Comparison of ENCODE assay signal across 8 cellular contexts in the genomic region with DNA sequence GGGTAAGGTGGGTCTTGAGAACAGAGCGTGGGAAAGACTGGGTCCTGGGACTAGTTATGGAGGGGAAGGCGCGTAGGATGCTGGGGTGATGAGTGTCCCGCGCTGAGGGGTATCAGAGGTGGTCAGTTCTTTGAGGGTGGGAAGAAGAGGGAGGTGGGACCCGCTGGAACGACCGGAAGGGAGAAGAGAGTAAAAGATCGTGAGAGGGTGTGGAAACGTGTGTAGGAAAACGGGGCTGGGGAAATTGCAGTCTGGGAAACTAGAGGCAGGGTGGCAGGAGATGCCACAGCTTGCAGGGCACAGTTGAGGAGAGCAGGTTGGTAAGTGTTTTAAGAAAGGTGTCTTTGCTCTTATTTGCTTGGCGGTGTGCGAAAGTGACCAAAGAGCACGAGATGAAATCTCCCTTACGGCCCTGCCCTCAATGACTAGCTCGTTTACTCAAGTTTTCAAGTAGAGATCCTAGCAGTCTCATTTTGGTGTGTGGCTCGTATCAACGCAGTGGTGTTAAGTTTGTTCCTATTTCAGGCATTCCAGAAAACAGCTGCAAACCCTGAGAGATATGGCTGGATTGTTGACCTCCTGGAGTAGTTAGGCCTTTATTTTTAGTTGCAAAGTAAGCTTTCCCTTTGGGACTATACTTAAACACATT. TPM values are rescaled to one million over a fixed set of nuclear protein-coding genes. Genes with fewer than 3 reads are reported as not detected.
DNase-seq lines count a peak whose midpoint lies in the region; ATAC-seq, FAIRE-seq and TF ChIP-seq lines count a peak whose summit lies in the region.

No MANE protein-coding gene starts in this region.

- no peak overlapping the region for H2BK5ac ChIP-seq in H9 (ENCODE audit: insufficient read length, low read length)

- peaks cover 43% of the 10 kb centered on the region for H3K36me3 Mint-ChIP-seq in CD4-positive, alpha-beta T cell (ENCODE audit: low read depth)
- H3K36me3 Mint-ChIP-seq in H9 (ENCODE audit: insufficient read depth in 1 of 3, low read depth in 3 of 3) = peaks cover 10 to 28% (median 23%) of the 10 kb centered on the region in 3 experiments

- H3K4me2 ChIP-seq in H9 (ENCODE audit: insufficient read depth, insufficient read length, low read length) (peak overlapping the region; percentile 79), endothelial cell of umbilical vein (ENCODE audit: insufficient read depth, low read length) (peak overlapping the region; percentile 95)

- H3K23ac ChIP-seq in H9 (ENCODE audit: insufficient read length, low read depth, low read length) = no peak overlapping the region

- H3K4me3 Mint-ChIP-seq in CD4-positive, alpha-beta T cell = peak overlapping the region; percentile 94
- H3K4me3 Mint-ChIP-seq in H9 = peak overlapping the region; percentile 99 to 100

- H4K8ac ChIP-seq in H9 (replicated peaks; ENCODE audit: insufficient read length, low read depth, low read length) = no peak overlapping the region

- peak; percentile 75 for TF ChIP-seq POLR2A in endothelial cell of umbilical vein (IDR thresholded peaks at IDR 0.05; ENCODE audit: low read depth, low read length)

- H3K9ac ChIP-seq in H9 (ENCODE audit: extremely low read depth, insufficient read length, low read length) = peak overlapping the region; percentile 79
- H3K9ac ChIP-seq in endothelial cell of umbilical vein (replicated peaks; ENCODE audit: extremely low read depth, insufficient read depth, low read length) = peak overlapping the region; percentile 74

- FAIRE-seq in endothelial cell of umbilical vein (lab: Jason Lieb, UNC) = no peak

- DNase-seq in CD4-positive, alpha-beta T cell = no peak
- DNase-seq in H9 (no peak), SJSA1 (ENCODE audit: low read depth in 1 of 2, low spot score in 2 of 2) (peak; percentile 26 to 45), endothelial cell of umbilical vein (ENCODE audit: low read depth, low spot score) (no peak), myocyte (ENCODE audit: low read depth) (peak; percentile 71), NCI-H345 treated with DMSO at 0.1 percent for 48 hours (lab: John Stamatoyannopoulos, UW; ENCODE audit: unreplicated experiment) (no peak), GM19240 (ENCODE audit: insufficient read length, low spot score) (no peak), GM19238 (ENCODE audit: insufficient read length, low spot score) (no peak)

- no peak overlapping the region for H4K91ac ChIP-seq in H9 (ENCODE audit: insufficient read length, low read depth, low read length)

- no CpG with 5 or more reads among the region's 18 CpGs for WGBS in H9 (ENCODE audit: extremely low coverage, insufficient read length, low lambda C conversion rate)

- BruUV-seq in endothelial cell of umbilical vein (replicated peaks; lab: Mats Ljungman, UMichigan) = TSS peak; percentile 48

- H2BK12ac ChIP-seq in H9 (ENCODE audit: insufficient read length, low read depth, low read length) = no peak overlapping the region

- intact Hi-C loops in CD4-positive, alpha-beta T cell (cut with DNase I, micrococcal nuclease) = loop anchor here (2.0 to 10.0 kb wide), 7 partner anchors 32 to 676 kb away; a partner anchor contains a TSS
- intact Hi-C loops in endothelial cell of umbilical vein (cut with micrococcal nuclease) = loop anchor here (2.0 to 10.0 kb wide), 4 partner anchors 78 to 698 kb away; a partner anchor contains a TSS

- H3K4me3 ChIP-seq in SJSA1 = peak overlapping the region; percentile 53
- H3K4me3 ChIP-seq in endothelial cell of umbilical vein (replicated peaks in 1 of 3; ENCODE audit: insufficient read depth in 1 of 3, low read depth in 1 of 3, low read length in 3 of 3) = peak overlapping the region; percentile 63 to 96 (median 77)

- H2BK120ac ChIP-seq in H9 (ENCODE audit: low read depth, low read length, poor library complexity, severe bottlenecking) = no peak overlapping the region

- no peak overlapping the region for H2AK5ac ChIP-seq in H9 (ENCODE audit: insufficient read length, low read length)

- H3K4me1 ChIP-seq in H9 (ENCODE audit: insufficient read depth, low read length) (no peaks in the 10 kb centered on the region), SJSA1 (replicated peaks) (peaks cover 8% of the 10 kb centered on the region; the same call in 1 of the 2 replicates), endothelial cell of umbilical vein (ENCODE audit: control insufficient read depth, extremely low read depth, insufficient read depth, low read length) (peaks cover 16% of the 10 kb centered on the region)

- no peak overlapping the region for H2BK20ac ChIP-seq in H9 (ENCODE audit: low read depth, low read length, poor library complexity, severe bottlenecking)

- H3K79me1 ChIP-seq in H9 (ENCODE audit: insufficient read depth, low read depth, low read length, poor library complexity, severe bottlenecking) = no peaks in the 10 kb centered on the region

- no peak overlapping the region for H3T11ph ChIP-seq in H9 (ENCODE audit: low read length)

- H3K36me3 ChIP-seq in SJSA1 (no peaks in the 10 kb centered on the region; the same call in 1 of the 2 replicates), endothelial cell of umbilical vein (ENCODE audit: control insufficient read depth in 2 of 2, extremely low read depth in 1 of 2, insufficient read depth in 2 of 2, low read length in 2 of 2) (peaks cover 2 to 10% of the 10 kb centered on the region in 2 experiments)

- dilution Hi-C loops in endothelial cell of umbilical vein (cut with MboI; ENCODE audit: extremely low pct_ligation_motif_present, low sequenced_read_pairs) = no loop called here

- no peaks in the 10 kb centered on the region for H3K9me1 ChIP-seq in endothelial cell of umbilical vein (replicated peaks; ENCODE audit: control insufficient read depth, extremely low read depth, insufficient read depth, low read length)

- peak overlapping the region; percentile 69; the same call in 1 of the 2 replicates for H3K14ac ChIP-seq in H9 (ENCODE audit: insufficient read depth, low read length)

- peak overlapping the region; percentile 96 for H3K27ac Mint-ChIP-seq in CD4-positive, alpha-beta T cell
- peak overlapping the region; percentile 86 to 96 (median 96); a peak in 6 of 7 replicates for H3K27ac Mint-ChIP-seq in H9

- H3K9me3 ChIP-seq in CD4-positive, alpha-beta T cell (ENCODE audit: control insufficient read depth, low read length) = no peaks in the 10 kb centered on the region
- no peaks in the 10 kb centered on the region for H3K9me3 ChIP-seq in H9 (ENCODE audit: control insufficient read depth, low read depth, low read length)
- no peaks in the 10 kb centered on the region for H3K9me3 ChIP-seq in SJSA1 (replicated peaks)
- no peaks in the 10 kb centered on the region for H3K9me3 ChIP-seq in endothelial cell of umbilical vein (replicated peaks; ENCODE audit: control insufficient read depth, insufficient read depth, low read length)

- H3K4ac ChIP-seq in H9 (ENCODE audit: low read depth, low read length) = no peak overlapping the region

- H3K79me2 ChIP-seq in H9 (ENCODE audit: insufficient read depth, low read length) (peaks cover 15% of the 10 kb centered on the region; the same call in 1 of the 2 replicates), endothelial cell of umbilical vein (ENCODE audit: control insufficient read depth, insufficient read depth, low read length) (peaks cover 45% of the 10 kb centered on the region)

- H2AFZ ChIP-seq in H9 (ENCODE audit: low read length) (no peak overlapping the region), endothelial cell of umbilical vein (ENCODE audit: low read depth, low read length) (peak overlapping the region; percentile 32)

- H3K23me2 ChIP-seq in H9 (ENCODE audit: insufficient read length, low read depth, low read length, poor library complexity, severe bottlenecking) = peaks cover 4% of the 10 kb centered on the region

- peaks cover 46% of the 10 kb centered on the region for H3K4me1 Mint-ChIP-seq in CD4-positive, alpha-beta T cell (ENCODE audit: low read depth)
- H3K4me1 Mint-ChIP-seq in H9 = peaks cover 12 to 19% of the 10 kb centered on the region in 2 experiments

- no peak for TF ChIP-seq CTCF in CD4-positive, alpha-beta T cell (IDR thresholded peaks at IDR 0.05)
- TF ChIP-seq CTCF in H9 (conservative IDR thresholded peaks at IDR 0.05) (no peak), endothelial cell of umbilical vein (IDR thresholded peaks at IDR 0.05; ENCODE audit: extremely low read depth in 1 of 2, insufficient read depth in 1 of 2, low read depth in 1 of 2, low read length in 2 of 2) (no peak)

- POLR2A ChIA-PET in CD4-positive, alpha-beta T cell (lab: Charles Lee) = interaction anchor here (1.1 to 5.7 kb wide), 17 partner anchors 10 to 971 kb away, joined by 3 to 136 read pairs (median 6); a partner anchor contains a TSS
- POLR2A ChIA-PET in endothelial cell of umbilical vein (lab: Charles Lee) = interaction anchor here (0.6 to 2.0 kb wide), 3 partner anchors 23 to 404 kb away, joined by 3 to 8 read pairs (median 3); a partner anchor contains a TSS

- H4K5ac ChIP-seq in H9 (ENCODE audit: insufficient read length, low read depth, low read length) = no peak overlapping the region

- CTCF ChIA-PET in CD4-positive, alpha-beta T cell (lab: Charles Lee) = interaction anchor here (0.9 to 4.5 kb wide), 3 partner anchors 24 to 673 kb away, joined by 3 to 19 read pairs (median 3); a partner anchor contains a TSS
- CTCF ChIA-PET in endothelial cell of umbilical vein (lab: Charles Lee) = interaction anchor here (0.6 to 1.5 kb wide), 5 partner anchors 10 to 66 kb away, joined by 3 to 6 read pairs (median 3); a partner anchor contains a TSS

- no peaks in the 10 kb centered on the region for H3K27me3 Mint-ChIP-seq in CD4-positive, alpha-beta T cell
- no peaks in the 10 kb centered on the region for H3K27me3 Mint-ChIP-seq in H9 (ENCODE audit: low read depth)

- H3K27me3 ChIP-seq in CD4-positive, alpha-beta T cell (ENCODE audit: control insufficient read depth, insufficient read depth, low read length) = no peaks in the 10 kb centered on the region
- H3K27me3 ChIP-seq in H9 (ENCODE audit: insufficient read depth, low read length) (no peaks in the 10 kb centered on the region), SJSA1 (replicated peaks) (no peaks in the 10 kb centered on the region), endothelial cell of umbilical vein (ENCODE audit: control insufficient read depth in 2 of 2, insufficient read depth in 2 of 2, low read length in 2 of 2) (no peaks in the 10 kb centered on the region)

- H3K9me3 Mint-ChIP-seq in CD4-positive, alpha-beta T cell = no peaks in the 10 kb centered on the region
- no peaks in the 10 kb centered on the region; a peak in 1 of 5 replicates for H3K9me3 Mint-ChIP-seq in H9

- no peaks in the 10 kb centered on the region for H4K20me1 ChIP-seq in H9 (ENCODE audit: control insufficient read depth, insufficient read depth, insufficient read length)
- no peaks in the 10 kb centered on the region for H4K20me1 ChIP-seq in endothelial cell of umbilical vein (replicated peaks; ENCODE audit: control insufficient read depth, extremely low read depth, insufficient read depth, low read length)

- ATAC-seq in CD4-positive, alpha-beta T cell (ENCODE audit: poor library complexity) = no peak

- H3K27ac ChIP-seq in CD4-positive, alpha-beta T cell (ENCODE audit: low read depth, low read length) = peak overlapping the region; percentile 68
- H3K27ac ChIP-seq in H9 (ENCODE audit: insufficient read length, low read depth, low read length) (no peak overlapping the region), SJSA1 (peak overlapping the region; percentile 32), endothelial cell of umbilical vein (ENCODE audit: insufficient read depth, low read depth, low read length) (peak overlapping the region; percentile 46)

- no peak overlapping the region for H2BK15ac ChIP-seq in H9 (ENCODE audit: low read depth, low read length)

- no peak overlapping the region for H3K18ac ChIP-seq in H9 (ENCODE audit: insufficient read length, low read depth, low read length)

- H3K56ac ChIP-seq in H9 (ENCODE audit: insufficient read length, low read depth, low read length) = no peak overlapping the region

RNA-seq across cellular contexts. Expression of a gene that starts 0.6 kb away (rescaled TPM):
- total RNA-seq in CD4-positive, alpha-beta T cell = 10 to 100 TPM; 35.1 to 38.6 TPM
- total RNA-seq in H9 (2021) (125 and 128 TPM in 2 replicates), endothelial cell of umbilical vein (216 and 236 TPM in 2 replicates), myocyte (133 and 181 TPM in 2 replicates)
- total RNA-seq in SJSA1 (2014; rRNA removed; shearing (Covaris generic)) = 72.3 and 123 TPM in 2 replicates
- 316 and 362 TPM in 2 replicates for polyA plus RNA-seq in endothelial cell of umbilical vein
- polyA plus RNA-seq in endothelial cell of umbilical vein (2011; cell fraction: cytosol; rRNA removed) = 155 and 204 TPM in 2 replicates
- 173 and 181 TPM in 2 replicates for polyA plus RNA-seq in endothelial cell of umbilical vein (2011; cell fraction: nucleus; rRNA removed)
- 237 and 256 TPM in 2 replicates for polyA plus RNA-seq in endothelial cell of umbilical vein (2012)
- polyA minus RNA-seq in endothelial cell of umbilical vein = 1,347 and 1,527 TPM in 2 replicates
- polyA minus RNA-seq in endothelial cell of umbilical vein (2011; cell fraction: cytosol; rRNA and poly(A)+ RNA removed) = 124 TPM
- 241 and 437 TPM in 2 replicates for polyA minus RNA-seq in endothelial cell of umbilical vein (2011; cell fraction: nucleus; rRNA and poly(A)+ RNA removed)
- 203 TPM for polyA plus RNA-seq in myocyte (2012)

RNA-seq across cellular contexts. Expression of a gene that starts 24.0 kb away (rescaled TPM):
- total RNA-seq in CD4-positive, alpha-beta T cell = 10 to 100 TPM; 21.0 to 22.8 TPM
- 146 and 151 TPM in 2 replicates for total RNA-seq in H9 (2021)
- 78.5 and 88.6 TPM in 2 replicates for total RNA-seq in SJSA1 (2014; rRNA removed; shearing (Covaris generic))
- total RNA-seq in endothelial cell of umbilical vein = 115 and 119 TPM in 2 replicates
- polyA plus RNA-seq in endothelial cell of umbilical vein = 175 and 192 TPM in 2 replicates
- 111 and 122 TPM in 2 replicates for polyA plus RNA-seq in endothelial cell of umbilical vein (2011; cell fraction: cytosol; rRNA removed)
- 39.6 and 49.7 TPM in 2 replicates for polyA plus RNA-seq in endothelial cell of umbilical vein (2011; cell fraction: nucleus; rRNA removed)
- 116 and 160 TPM in 2 replicates for polyA plus RNA-seq in endothelial cell of umbilical vein (2012)
- polyA minus RNA-seq in endothelial cell of umbilical vein = 156 and 172 TPM in 2 replicates
- 34.1 TPM for polyA minus RNA-seq in endothelial cell of umbilical vein (2011; cell fraction: cytosol; rRNA and poly(A)+ RNA removed)
- 19.0 and 32.2 TPM in 2 replicates for polyA minus RNA-seq in endothelial cell of umbilical vein (2011; cell fraction: nucleus; rRNA and poly(A)+ RNA removed)
- 90.2 and 94.6 TPM in 2 replicates for total RNA-seq in myocyte
- 86.0 TPM for polyA plus RNA-seq in myocyte (2012)

RNA-seq across cellular contexts. Expression of a gene that starts 31.7 kb away (rescaled TPM):
- 1 to 10 TPM; 6.8 to 7.8 TPM for total RNA-seq in CD4-positive, alpha-beta T cell
- 119 and 126 TPM in 2 replicates for total RNA-seq in H9 (2021)
- total RNA-seq in SJSA1 (2014; rRNA removed; shearing (Covaris generic)) = 20.3 and 40.4 TPM in 2 replicates
- 55.6 and 66.1 TPM in 2 replicates for total RNA-seq in endothelial cell of umbilical vein
- polyA plus RNA-seq in endothelial cell of umbilical vein = 11.8 and 15.0 TPM in 2 replicates
- polyA plus RNA-seq in endothelial cell of umbilical vein (2011; cell fraction: cytosol; rRNA removed) = 22.5 and 26.7 TPM in 2 replicates
- 23.5 and 38.8 TPM in 2 replicates for polyA plus RNA-seq in endothelial cell of umbilical vein (2011; cell fraction: nucleus; rRNA removed)
- 34.3 and 57.9 TPM in 2 replicates for polyA plus RNA-seq in endothelial cell of umbilical vein (2012)
- 23.3 and 25.5 TPM in 2 replicates for polyA minus RNA-seq in endothelial cell of umbilical vein
- 19.6 TPM for polyA minus RNA-seq in endothelial cell of umbilical vein (2011; cell fraction: cytosol; rRNA and poly(A)+ RNA removed)
- 38.6 and 58.6 TPM in 2 replicates for polyA minus RNA-seq in endothelial cell of umbilical vein (2011; cell fraction: nucleus; rRNA and poly(A)+ RNA removed)
- 7.4 and 8.9 TPM in 2 replicates for total RNA-seq in myocyte
- 2.9 TPM for polyA plus RNA-seq in myocyte (2012)

Comparison
In these comparisons a context has a peak if more than half of its experiments do, and no peak if none do; other contexts are left out.
1. DNase-seq: peak in SJSA1 (2 of 2) and myocyte (single experiment); none in CD4-positive, alpha-beta T cell (0 of 10), H9 (single experiment), endothelial cell of umbilical vein (single experiment), NCI-H345 treated with DMSO at 0.1 percent for 48 hours (single experiment), GM19240 (single experiment) and GM19238 (single experiment).